ENCODE assay signal across 8 cellular contexts in the genomic region with DNA sequence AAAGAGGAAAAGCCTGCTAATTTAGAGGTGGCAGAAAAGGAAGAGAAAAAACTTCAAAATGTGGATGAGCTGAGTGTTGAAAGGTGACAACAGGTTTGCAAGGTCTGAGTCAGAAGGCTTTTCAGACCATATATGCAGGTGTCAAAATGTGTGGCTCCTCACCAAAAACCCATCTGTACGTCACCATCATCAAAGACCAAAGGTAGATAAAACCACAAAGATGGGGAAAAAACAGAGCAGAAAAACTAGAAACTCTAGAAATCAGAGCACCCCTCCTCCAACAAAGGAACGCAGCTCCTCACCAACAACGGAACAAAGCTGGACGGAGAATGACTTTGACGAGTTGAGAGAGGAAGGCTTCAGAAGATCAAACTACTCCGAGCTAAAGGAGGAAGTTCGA. TPM values are rescaled to one million over a fixed set of nuclear protein-coding genes. Genes with fewer than 3 reads are reported as not detected.
A peak's percentile ranks its signal among the peaks of the same experiment; 100 is the strongest.
DNase-seq lines count a peak whose midpoint lies in the region; ATAC-seq lines count a peak whose summit lies in the region.
"Not testable (repeated sequence)": the region's sequence is repeated elsewhere in the genome, so short reads cannot be mapped to it uniquely, and the experiment has no call there.

No MANE protein-coding gene starts in this region.

- not testable (repeated sequence) for H3K27ac ChIP-seq in BLaER1

- DNase-seq in T follicular helper cell (ENCODE audit: low read depth) = peak; percentile 7
- peak; percentile 75 for DNase-seq in activated CD4-positive, alpha-beta T cell treated with anti-CD3 and anti-CD28 coated beads, Interleukin-2, amount 10 ng/mL, durations not matched to agents 24 days and 14 days
- peak; percentile 17 for DNase-seq in activated CD8-positive, alpha-beta memory T cell treated with anti-CD3 and anti-CD28 coated beads, Interleukin-2, amount 50 U/mL, for 4 hours
- peak in 9 of 10 donors; percentile 2 to 85 (median 67) for DNase-seq in naive thymus-derived CD8-positive, alpha-beta T cell

- not testable (repeated sequence) for H4K20me1 ChIP-seq in BLaER1

- intact Hi-C loops in activated CD4-positive, alpha-beta T cell treated with anti-CD3 and anti-CD28 coated beads, Interleukin-2, amount 10 ng/mL, durations not matched to agents 24 days and 14 days (cut with micrococcal nuclease) = not testable (repeated sequence)

- peak overlapping the region; percentile 64 for H3K4me3 Mint-ChIP-seq in activated CD4-positive, alpha-beta T cell treated with anti-CD3 and anti-CD28 coated beads, Interleukin-2, amount 10 ng/mL, durations not matched to agents 24 days and 14 days
- peak overlapping the region; percentile 25 for H3K4me3 Mint-ChIP-seq in activated T-helper 17 cell treated with anti-CD3 and anti-CD28 coated beads, Interleukin-2, amount 50 U/mL, for 72 hours
- H3K4me3 Mint-ChIP-seq in activated naive CD8-positive, alpha-beta T cell = peak overlapping the region; percentile 59
- peak overlapping the region; percentile 7 to 77 (median 52) for H3K4me3 Mint-ChIP-seq in naive thymus-derived CD8-positive, alpha-beta T cell
- H3K4me3 Mint-ChIP-seq in stimulated activated naive CD8-positive, alpha-beta T cell treated with anti-CD3 and anti-CD28 coated beads, Interleukin-15, Interleukin-2, amounts not matched to agents 100 ng/mL and 50 ng/mL, for 24 hours = peak overlapping the region; percentile 50

- peak overlapping the region; percentile 62 for H3K27ac Mint-ChIP-seq in activated CD4-positive, alpha-beta T cell treated with anti-CD3 and anti-CD28 coated beads, Interleukin-2, amount 10 ng/mL, durations not matched to agents 24 days and 14 days
- H3K27ac Mint-ChIP-seq in activated T-helper 17 cell treated with anti-CD3 and anti-CD28 coated beads, Interleukin-2, amount 50 U/mL, for 72 hours = not testable (repeated sequence)
- H3K27ac Mint-ChIP-seq in activated naive CD8-positive, alpha-beta T cell = peak overlapping the region; percentile 23
- peak overlapping the region; percentile 43 to 91 (median 82) for H3K27ac Mint-ChIP-seq in naive thymus-derived CD8-positive, alpha-beta T cell
- H3K27ac Mint-ChIP-seq in stimulated activated naive CD8-positive, alpha-beta T cell treated with anti-CD3 and anti-CD28 coated beads, Interleukin-15, Interleukin-2, amounts not matched to agents 100 ng/mL and 50 ng/mL, for 24 hours = peak overlapping the region; percentile 53

- H3K27me3 ChIP-seq in BLaER1 = not testable (repeated sequence)

- peaks cover 14% of the 10 kb centered on the region for H3K4me1 Mint-ChIP-seq in activated CD4-positive, alpha-beta T cell treated with anti-CD3 and anti-CD28 coated beads, Interleukin-2, amount 10 ng/mL, durations not matched to agents 24 days and 14 days
- H3K4me1 Mint-ChIP-seq in activated T-helper 17 cell treated with anti-CD3 and anti-CD28 coated beads, Interleukin-2, amount 50 U/mL, for 72 hours = not testable (repeated sequence)
- peaks cover 25% of the 10 kb centered on the region for H3K4me1 Mint-ChIP-seq in activated naive CD8-positive, alpha-beta T cell (ENCODE audit: low read depth)
- H3K4me1 Mint-ChIP-seq in naive thymus-derived CD8-positive, alpha-beta T cell = peaks cover 13 to 27% (median 24%) of the 10 kb centered on the region in 4 donors
- peaks cover 23% of the 10 kb centered on the region for H3K4me1 Mint-ChIP-seq in stimulated activated naive CD8-positive, alpha-beta T cell treated with anti-CD3 and anti-CD28 coated beads, Interleukin-15, Interleukin-2, amounts not matched to agents 100 ng/mL and 50 ng/mL, for 24 hours (ENCODE audit: low read depth)

- H3K9me3 ChIP-seq in BLaER1 = not testable (repeated sequence)

- ATAC-seq in activated T-helper 17 cell treated with anti-CD3 and anti-CD28 coated beads, Interleukin-2, amount 50 U/mL, for 72 hours (replicated peaks) = peak; percentile 76
- ATAC-seq in naive thymus-derived CD8-positive, alpha-beta T cell = peak; percentile 99 to 100

- POLR2A ChIA-PET in naive thymus-derived CD8-positive, alpha-beta T cell (lab: Charles Lee) = interaction anchor here (0.6 to 1.2 kb wide), 3 partner anchors 10 to 78 kb away, joined by 3 to 12 read pairs (median 3); a partner anchor contains a TSS

- H3K36me3 ChIP-seq in BLaER1 = not testable (repeated sequence)

- H3K27me3 Mint-ChIP-seq in activated CD4-positive, alpha-beta T cell treated with anti-CD3 and anti-CD28 coated beads, Interleukin-2, amount 10 ng/mL, durations not matched to agents 24 days and 14 days; activated T-helper 17 cell treated with anti-CD3 and anti-CD28 coated beads, Interleukin-2, amount 50 U/mL, for 72 hours; activated naive CD8-positive, alpha-beta T cell; naive thymus-derived CD8-positive, alpha-beta T cell; stimulated activated naive CD8-positive, alpha-beta T cell treated with anti-CD3 and anti-CD28 coated beads, Interleukin-15, Interleukin-2, amounts not matched to agents 100 ng/mL and 50 ng/mL, for 24 hours: not testable (repeated sequence)

- not testable (repeated sequence) for H3K36me3 Mint-ChIP-seq in activated CD4-positive, alpha-beta T cell treated with anti-CD3 and anti-CD28 coated beads, Interleukin-2, amount 10 ng/mL, durations not matched to agents 24 days and 14 days (ENCODE audit: low read depth); activated T-helper 17 cell treated with anti-CD3 and anti-CD28 coated beads, Interleukin-2, amount 50 U/mL, for 72 hours (ENCODE audit: low read depth); activated naive CD8-positive, alpha-beta T cell; stimulated activated naive CD8-positive, alpha-beta T cell treated with anti-CD3 and anti-CD28 coated beads, Interleukin-15, Interleukin-2, amounts not matched to agents 100 ng/mL and 50 ng/mL, for 24 hours (ENCODE audit: low read depth)
- H3K36me3 Mint-ChIP-seq in naive thymus-derived CD8-positive, alpha-beta T cell = peaks cover 0 to 14% (median 8%) of the 10 kb centered on the region in 3 donors

- H3K9ac ChIP-seq in BLaER1 = not testable (repeated sequence)

- not testable (repeated sequence) for H3K9me3 Mint-ChIP-seq in activated CD4-positive, alpha-beta T cell treated with anti-CD3 and anti-CD28 coated beads, Interleukin-2, amount 10 ng/mL, durations not matched to agents 24 days and 14 days; activated T-helper 17 cell treated with anti-CD3 and anti-CD28 coated beads, Interleukin-2, amount 50 U/mL, for 72 hours; activated naive CD8-positive, alpha-beta T cell (ENCODE audit: low read depth)
- peaks cover 3 to 21% (median 14%) of the 10 kb centered on the region in 9 donors for H3K9me3 Mint-ChIP-seq in naive thymus-derived CD8-positive, alpha-beta T cell
- peaks cover 14% of the 10 kb centered on the region for H3K9me3 Mint-ChIP-seq in stimulated activated naive CD8-positive, alpha-beta T cell treated with anti-CD3 and anti-CD28 coated beads, Interleukin-15, Interleukin-2, amounts not matched to agents 100 ng/mL and 50 ng/mL, for 24 hours

- peak overlapping the region; percentile 55 for H3K4me2 ChIP-seq in BLaER1

- not testable (repeated sequence) for H3K4me3 ChIP-seq in BLaER1

- H3K4me1 ChIP-seq in BLaER1 = peaks cover 12% of the 10 kb centered on the region

RNA-seq across cellular contexts. Expression of a gene that starts 27.4 kb away (rescaled TPM):
- 12.1 and 13.9 TPM in 2 replicates for total RNA-seq in activated CD4-positive, alpha-beta T cell treated with anti-CD3 and anti-CD28 coated beads, Interleukin-2, amount 10 ng/mL, durations not matched to agents 24 days and 14 days
- 10 to 100 TPM; 17.4 to 19.3 TPM for total RNA-seq in activated T-helper 17 cell treated with anti-CD3 and anti-CD28 coated beads, Interleukin-2, amount 50 U/mL, for 72 hours
- 100 to 1,000 TPM; 101 to 110 TPM for total RNA-seq in naive thymus-derived CD8-positive, alpha-beta T cell
- polyA plus RNA-seq in naive thymus-derived CD8-positive, alpha-beta T cell = 10 to 100 TPM; 25.3 to 37.8 (median 35.6) TPM

Comparison
In these comparisons a context has a peak if more than half of its experiments do, and no peak if none do; other contexts are left out.
1. DNase-seq: peak in every context shown above with its lines; median percentile 75 in activated CD4-positive, alpha-beta T cell treated with anti-CD3 and anti-CD28 coated beads, Interleukin-2, amount 10 ng/mL, durations not matched to agents 24 days and 14 days; 67 in naive thymus-derived CD8-positive, alpha-beta T cell; 17 in activated CD8-positive, alpha-beta memory T cell treated with anti-CD3 and anti-CD28 coated beads, Interleukin-2, amount 50 U/mL, for 4 hours; 7 in T follicular helper cell.